ENCODE assay signal across 1 cellular context in genomic region chr11:106021967-106022794, GRCh38.
A peak's percentile ranks its signal among the peaks of the same experiment; 100 is the strongest.
TF ChIP-seq lines count a peak whose summit lies in the region.

TSS of gene MSANTD4 (minus strand) at chr11:106022240. CDS start at chr11:106010917, 11,323 bp downstream.

TF ChIP-seq in HEK293, 187 proteins besides CTCF, POLR2A, EP300 and RAD21 (continued from another document and continues in another):
- TF ChIP-seq KLF1 (tag by site-specific recombination; IDR thresholded peaks at IDR 0.05), result peak; percentile 75; the same call in 1 of the 2 replicates
- TF ChIP-seq PATZ1 (tag by site-specific recombination; IDR thresholded peaks at IDR 0.05), result peak; percentile 84
- 0 out of 2 replicates have a peak, but pooled peaks have one; percentile 23 for TF ChIP-seq ZNF660 (tag by site-specific recombination; IDR thresholded peaks at IDR 0.05)
- TF ChIP-seq ZNF677 (tag by site-specific recombination; IDR thresholded peaks at IDR 0.05), result no peak
- no peak for TF ChIP-seq MEIS1 (CRISPR knock-in tag; IDR thresholded peaks at IDR 0.05; ENCODE audit: borderline replicate concordance)
- TF ChIP-seq ZNF26 (tag by site-specific recombination; IDR thresholded peaks at IDR 0.05), result no peak
- no peak for TF ChIP-seq ZSCAN23 (tag by site-specific recombination; IDR thresholded peaks at IDR 0.05)
- TF ChIP-seq ZNF571 (tag by site-specific recombination; IDR thresholded peaks at IDR 0.05), result no peak
- TF ChIP-seq YY2 (tag by site-specific recombination; IDR thresholded peaks at IDR 0.05), result no peak
- no peak for TF ChIP-seq ZNF174 (tag by site-specific recombination; IDR thresholded peaks at IDR 0.05)
- TF ChIP-seq ZNF335 (tag by site-specific recombination; conservative IDR thresholded peaks at IDR 0.05), result peak; percentile 25; the same call in 1 of the 2 replicates
- no peak for TF ChIP-seq ZNF24 (tag by site-specific recombination; IDR thresholded peaks at IDR 0.05)
- TF ChIP-seq ZNF19 (tag by site-specific recombination; IDR thresholded peaks at IDR 0.05; ENCODE audit: low read depth), result no peak
- no peak for TF ChIP-seq ATF2 (tag by site-specific recombination; IDR thresholded peaks at IDR 0.05; ENCODE audit: low read depth)
- TF ChIP-seq ZBTB44 (tag by site-specific recombination; IDR thresholded peaks at IDR 0.05), result no peak
- peak; percentile 56 for TF ChIP-seq ZIC2 (tag by site-specific recombination; IDR thresholded peaks at IDR 0.05)
- no peak; the same call in 1 of the 2 replicates for TF ChIP-seq ZNF629 (tag by site-specific recombination; IDR thresholded peaks at IDR 0.05)
- no peak for TF ChIP-seq ZNF548 (tag by site-specific recombination; IDR thresholded peaks at IDR 0.05)
- TF ChIP-seq ZNF501 (tag by site-specific recombination; IDR thresholded peaks at IDR 0.05), result no peak; the same call in 1 of the 2 replicates
- peak; percentile 37; the same call in 1 of the 2 replicates for TF ChIP-seq BCL11B (tag by site-specific recombination; IDR thresholded peaks at IDR 0.05; ENCODE audit: low read depth)
- no peak for TF ChIP-seq FEZF1 (tag by site-specific recombination; IDR thresholded peaks at IDR 0.05)
- TF ChIP-seq ZNF776 (tag by site-specific recombination; IDR thresholded peaks at IDR 0.05; ENCODE audit: borderline replicate concordance), result no peak
- peak; percentile 63 for TF ChIP-seq KLF9 (tag by site-specific recombination; IDR thresholded peaks at IDR 0.05; ENCODE audit: low read depth)
- TF ChIP-seq ZNF596 (tag by site-specific recombination; IDR thresholded peaks at IDR 0.05), result no peak
- no peak for TF ChIP-seq AEBP2 (tag by site-specific recombination; IDR thresholded peaks at IDR 0.05; ENCODE audit: borderline replicate concordance)
- no peak for TF ChIP-seq ZNF423 (tag by site-specific recombination; IDR thresholded peaks at IDR 0.05)
- TF ChIP-seq OSR2 (tag by site-specific recombination; IDR thresholded peaks at IDR 0.05), result no peak
- TF ChIP-seq KLF16 (tag by site-specific recombination; IDR thresholded peaks at IDR 0.05), result no peak; the same call in none of the 2 replicates
- TF ChIP-seq ZNF16 (tag by site-specific recombination; IDR thresholded peaks at IDR 0.05; ENCODE audit: low read depth), result no peak
- peak; percentile 83; the same call in 1 of the 2 replicates for TF ChIP-seq SCRT2 (tag by site-specific recombination; IDR thresholded peaks at IDR 0.05)
- TF ChIP-seq PRDM4 (tag by site-specific recombination; IDR thresholded peaks at IDR 0.05), result no peak
- no peak for TF ChIP-seq ZNF48 (tag by site-specific recombination; IDR thresholded peaks at IDR 0.05)
- TF ChIP-seq ZNF221 (tag by site-specific recombination; IDR thresholded peaks at IDR 0.05; ENCODE audit: borderline replicate concordance), result no peak
- TF ChIP-seq ZNF146 (tag by site-specific recombination; IDR thresholded peaks at IDR 0.05), result no peak
- TF ChIP-seq ZNF214 (tag by site-specific recombination; IDR thresholded peaks at IDR 0.05; ENCODE audit: borderline replicate concordance), result no peak
- no peak for TF ChIP-seq ZBTB6 (tag by site-specific recombination; IDR thresholded peaks at IDR 0.05)
- TF ChIP-seq PRDM1 (tag by site-specific recombination; IDR thresholded peaks at IDR 0.05), result no peak
- no peak for TF ChIP-seq ZNF670 (tag by site-specific recombination; IDR thresholded peaks at IDR 0.05; ENCODE audit: low read depth)
- TF ChIP-seq ZNF549 (tag by site-specific recombination; IDR thresholded peaks at IDR 0.05), result no peak
- TF ChIP-seq PBX3 (CRISPR knock-in tag; IDR thresholded peaks at IDR 0.05), result peak; percentile 97
- no peak for TF ChIP-seq ZFP41 (tag by site-specific recombination; IDR thresholded peaks at IDR 0.05; ENCODE audit: borderline replicate concordance)
- TF ChIP-seq ZNF600 (tag by site-specific recombination; IDR thresholded peaks at IDR 0.05), result no peak
- TF ChIP-seq ZNF580 (tag by site-specific recombination; IDR thresholded peaks at IDR 0.05), result no peak
- TF ChIP-seq ZSCAN4 (tag by site-specific recombination; IDR thresholded peaks at IDR 0.05), result no peak
- no peak for TF ChIP-seq ZNF280C (tag by site-specific recombination; IDR thresholded peaks at IDR 0.05)
- TF ChIP-seq ZNF248 (tag by site-specific recombination; IDR thresholded peaks at IDR 0.05), result no peak
- no peak for TF ChIP-seq ZNF624 (tag by site-specific recombination; IDR thresholded peaks at IDR 0.05)
- TF ChIP-seq ZNF843 (tag by site-specific recombination; IDR thresholded peaks at IDR 0.05), result no peak
- no peak for TF ChIP-seq ZNF560 (tag by site-specific recombination; IDR thresholded peaks at IDR 0.05; ENCODE audit: borderline replicate concordance)
- TF ChIP-seq ZNF747 (tag by site-specific recombination; IDR thresholded peaks at IDR 0.05), result no peak
